8 cellular contexts compared by ENCODE assay signal in genomic region chr14:49692191-49692757, GRCh38. TPM values are rescaled to one million over a fixed set of nuclear protein-coding genes. Genes with fewer than 3 reads are reported as not detected.
DNase-seq lines count a peak whose midpoint lies in the region; ATAC-seq and TF ChIP-seq lines count a peak whose summit lies in the region.

No MANE protein-coding gene starts in this region.

- peak overlapping the region; percentile 44 for H3K4me3 ChIP-seq in cardiac muscle cell
- H3K4me3 ChIP-seq in brain microvascular endothelial cell (ENCODE audit: low read depth, low read length): peak overlapping the region; percentile 69
- peak overlapping the region; percentile 55 for H3K4me3 ChIP-seq in mesodermal cell (ENCODE audit: extremely low read depth, insufficient read depth, low read length, poor library complexity, severe bottlenecking)
- H3K4me3 ChIP-seq in urinary bladder (ENCODE audit: low read depth, low read length): peak overlapping the region; percentile 89

- in situ Hi-C loops in brain microvascular endothelial cell (cut with HindIII; ENCODE audit: low pct_ligation_motif_present, low sequenced_read_pairs): no loop called here

- H3K27me3 ChIP-seq in cardiac muscle cell (no peaks in the 10 kb centered on the region), brain microvascular endothelial cell (replicated peaks) (no peaks in the 10 kb centered on the region)

- WGBS in mesodermal cell (ENCODE audit: insufficient coverage in 2 of 2), 2 experiments: 86 to 88% methylated on average over 4 of the region's 6 CpGs
- WGBS in urinary bladder: 49% methylated on average over 6 of the region's 6 CpGs

- DNase-seq in cardiac muscle cell (ENCODE audit: low read depth in 1 of 2, low spot score in 1 of 2): peak in 1 of 2 donors; percentile 10
- no peak for DNase-seq in left cardiac atrium
- no peak for DNase-seq in brain microvascular endothelial cell
- DNase-seq in NCI-H2171 treated with DMSO at 0.1 percent for 48 hours (lab: John Stamatoyannopoulos, UW): no peak

- no peaks in the 10 kb centered on the region for H3K9me3 ChIP-seq in cardiac muscle cell (ENCODE audit: low read depth)
- no peaks in the 10 kb centered on the region for H3K9me3 ChIP-seq in mesodermal cell (ENCODE audit: control insufficient read depth, low read length)

- H3K27ac ChIP-seq in cardiac muscle cell (peak overlapping the region; percentile 95), brain microvascular endothelial cell (peak overlapping the region; percentile 70), mesodermal cell (ENCODE audit: low read depth, low read length, severe bottlenecking) (peak overlapping the region; percentile 89), urinary bladder (ENCODE audit: low read depth) (peak overlapping the region; percentile 97)

- H3K4me1 ChIP-seq in cardiac muscle cell (ENCODE audit: low read depth): peaks cover 8% of the 10 kb centered on the region
- no peaks in the 10 kb centered on the region for H3K4me1 ChIP-seq in mesodermal cell (ENCODE audit: control insufficient read depth, insufficient read depth, low read length, poor library complexity, severe bottlenecking)
- H3K4me1 ChIP-seq in urinary bladder (ENCODE audit: insufficient read depth): no peaks in the 10 kb centered on the region

- ATAC-seq in left cardiac atrium (no peak), GM21528 (IDR thresholded peaks at IDR 0.05; ENCODE audit: low FRiP score, unreplicated experiment) (no peak), GM21619 (IDR thresholded peaks at IDR 0.05; ENCODE audit: unreplicated experiment) (no peak)

- H3K36me3 ChIP-seq in cardiac muscle cell (no peaks in the 10 kb centered on the region), brain microvascular endothelial cell (replicated peaks) (no peaks in the 10 kb centered on the region), mesodermal cell (ENCODE audit: control insufficient read depth, insufficient read depth, low read length) (no peaks in the 10 kb centered on the region), urinary bladder (ENCODE audit: insufficient read depth) (no peaks in the 10 kb centered on the region)

- TF ChIP-seq CTCF in cardiac muscle cell (IDR thresholded peaks at IDR 0.05; ENCODE audit: low read depth, low read length): no peak
- TF ChIP-seq CTCF in brain microvascular endothelial cell (IDR thresholded peaks at IDR 0.05; ENCODE audit: low read depth, low read length, missing control alignments): no peak

- intact Hi-C loops in left cardiac atrium (cut with DNase I): loop anchor here in 1 of 2 donors (10.0 kb wide), 2 partner anchors 57 to 73 kb away; partner anchors contain the start of genes DNAAF2 and KLHDC2

RNA-seq across cellular contexts. Expression of gene KLHDC1, which starts 0.6 kb away (rescaled TPM):
- total RNA-seq in cardiac muscle cell (0.85 and 2.6 TPM in 2 replicates), left cardiac atrium (10 to 100 TPM in 1 of 2 donors, 1 to 10 TPM in 1; 6.5 to 11.8 TPM), urinary bladder (21.6 TPM)
- polyA plus RNA-seq in cardiac muscle cell (4.0 and 4.1 TPM in 2 replicates), urinary bladder (4.2 TPM)
- polyA plus RNA-seq in mesodermal cell (2013, experiment 1 of 2): 1.2 TPM
- 1.7 TPM for polyA plus RNA-seq in mesodermal cell (2013, experiment 2 of 2)

RNA-seq across cellular contexts. Expression of gene POLE2, which starts 4.3 kb away (rescaled TPM):
- total RNA-seq in cardiac muscle cell: 2.8 and 4.5 TPM in 2 replicates
- polyA plus RNA-seq in cardiac muscle cell: 9.0 and 11.8 TPM in 2 replicates
- total RNA-seq in left cardiac atrium: 1 to 10 TPM; 1.0 to 1.2 TPM
- polyA plus RNA-seq in mesodermal cell (2013, experiment 1 of 2): 16.9 TPM
- polyA plus RNA-seq in mesodermal cell (2013, experiment 2 of 2): 23.7 TPM
- 25.5 TPM for total RNA-seq in urinary bladder
- 3.2 TPM for polyA plus RNA-seq in urinary bladder

RNA-seq across cellular contexts. Expression of gene DNAAF2, which starts 57.2 kb away (rescaled TPM):
- total RNA-seq in cardiac muscle cell (28.0 and 28.9 TPM in 2 replicates), left cardiac atrium (1 to 10 TPM; 4.9 to 7.0 TPM), urinary bladder (9.1 TPM)
- polyA plus RNA-seq in cardiac muscle cell (26.0 and 34.9 TPM in 2 replicates), urinary bladder (6.4 TPM)
- 16.1 TPM for polyA plus RNA-seq in mesodermal cell (2013, experiment 1 of 2)
- 17.4 TPM for polyA plus RNA-seq in mesodermal cell (2013, experiment 2 of 2)
